Comparison of ENCODE assay signal across 18 cellular contexts in genomic region chr20:39090881-39091280, GRCh38.
"Had no signal": no experiment of that assay in that cellular context is flagged by ENCODE, and none has a peak within 500 bp of the region (broad histone marks: within the 10 kb centered on the region; RNA-seq: fewer than 3 reads in every experiment).

No MANE protein-coding gene starts in this region.

- H3K4me1 ChIP-seq: body of pancreas, foreskin keratinocyte, pancreas, right lobe of liver, tibial nerve had no signal

- ATAC-seq: activated CD4-positive, CD25-positive, alpha-beta regulatory T cell treated with anti-CD3 and anti-CD28 coated beads, Interleukin-2, amount 50 U/mL, for 24 hours; activated T-cell treated with anti-CD3 and anti-CD28 coated beads, Interleukin-2, amount 50 U/mL, for 4 hours; body of pancreas; foreskin keratinocyte; left lobe of liver; pancreas had no signal

- H3K9me3 ChIP-seq: body of pancreas, neutrophil, pancreas, right lobe of liver, tibial nerve had no signal

- H3K36me3 ChIP-seq: neutrophil, pancreas, right lobe of liver, tibial nerve had no signal

- H3K4me3 ChIP-seq: body of pancreas, dorsolateral prefrontal cortex, pancreas, right lobe of liver, tibial nerve had no signal

- DNase-seq: activated CD4-positive, alpha-beta T cell treated with anti-CD3 and anti-CD28 coated beads, Interleukin-2, amount 50 U/mL, for 1 hour; activated CD8-positive, alpha-beta memory T cell treated with anti-CD3 and anti-CD28 coated beads, Interleukin-2, amount 50 U/mL, for 4 hours; activated naive CD4-positive, alpha-beta T cell treated with anti-CD3 and anti-CD28 coated beads for 36 hours; activated T-cell treated with anti-CD3 and anti-CD28 coated beads, Interleukin-2, amount 50 U/mL, for 4 hours; body of pancreas; dorsolateral prefrontal cortex; foreskin keratinocyte; glutamatergic neuron; pancreas; right lobe of liver; small intestine; stimulated activated CD4-positive, alpha-beta T cell treated with anti-CD3 and anti-CD28 coated beads, Interleukin-15, amount 100 ng/mL, for 24 hours; stimulated activated CD4-positive, alpha-beta T cell treated with anti-CD3 and anti-CD28 coated beads, Interleukin-2, amount 100 ng/mL, for 48 hours; T1000 had no signal
